2 cellular contexts compared by ENCODE assay signal in the genomic region with DNA sequence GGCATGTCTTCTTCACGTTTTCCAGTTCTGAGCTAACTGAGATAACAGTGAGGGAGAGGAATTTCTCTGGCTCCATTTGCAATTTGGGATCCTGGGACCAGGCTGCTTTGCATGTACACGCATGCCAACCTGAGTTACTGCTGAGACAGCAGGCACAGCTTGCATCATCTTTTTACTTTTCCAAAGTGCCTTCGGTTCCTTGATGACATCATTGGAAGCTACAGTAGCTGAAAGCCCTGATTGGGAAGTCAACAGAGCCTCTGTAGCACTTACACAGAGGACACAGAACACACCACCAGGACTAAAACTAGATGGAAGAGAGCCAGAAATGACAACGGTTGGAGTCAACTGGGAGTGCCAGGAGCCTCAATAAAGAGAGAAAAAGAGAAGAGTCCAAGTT.
TF ChIP-seq lines count a peak whose summit lies in the region.

No MANE protein-coding gene starts in this region.

TF ChIP-seq in GM23338, 12 proteins besides CTCF, POLR2A, EP300 and RAD21 (continued from another document):
- TF ChIP-seq REST (IDR thresholded peaks at IDR 0.05; ENCODE audit: unreplicated experiment) (no peak), EZH2phosphoT487 (IDR thresholded peaks at IDR 0.05; ENCODE audit: unreplicated experiment) (no peak), POLR2AphosphoS5 (IDR thresholded peaks at IDR 0.05; ENCODE audit: low read depth) (no peak), STAT1 (IDR thresholded peaks at IDR 0.05; ENCODE audit: unreplicated experiment) (no peak)
- TF ChIP-seq, protein P1, sequence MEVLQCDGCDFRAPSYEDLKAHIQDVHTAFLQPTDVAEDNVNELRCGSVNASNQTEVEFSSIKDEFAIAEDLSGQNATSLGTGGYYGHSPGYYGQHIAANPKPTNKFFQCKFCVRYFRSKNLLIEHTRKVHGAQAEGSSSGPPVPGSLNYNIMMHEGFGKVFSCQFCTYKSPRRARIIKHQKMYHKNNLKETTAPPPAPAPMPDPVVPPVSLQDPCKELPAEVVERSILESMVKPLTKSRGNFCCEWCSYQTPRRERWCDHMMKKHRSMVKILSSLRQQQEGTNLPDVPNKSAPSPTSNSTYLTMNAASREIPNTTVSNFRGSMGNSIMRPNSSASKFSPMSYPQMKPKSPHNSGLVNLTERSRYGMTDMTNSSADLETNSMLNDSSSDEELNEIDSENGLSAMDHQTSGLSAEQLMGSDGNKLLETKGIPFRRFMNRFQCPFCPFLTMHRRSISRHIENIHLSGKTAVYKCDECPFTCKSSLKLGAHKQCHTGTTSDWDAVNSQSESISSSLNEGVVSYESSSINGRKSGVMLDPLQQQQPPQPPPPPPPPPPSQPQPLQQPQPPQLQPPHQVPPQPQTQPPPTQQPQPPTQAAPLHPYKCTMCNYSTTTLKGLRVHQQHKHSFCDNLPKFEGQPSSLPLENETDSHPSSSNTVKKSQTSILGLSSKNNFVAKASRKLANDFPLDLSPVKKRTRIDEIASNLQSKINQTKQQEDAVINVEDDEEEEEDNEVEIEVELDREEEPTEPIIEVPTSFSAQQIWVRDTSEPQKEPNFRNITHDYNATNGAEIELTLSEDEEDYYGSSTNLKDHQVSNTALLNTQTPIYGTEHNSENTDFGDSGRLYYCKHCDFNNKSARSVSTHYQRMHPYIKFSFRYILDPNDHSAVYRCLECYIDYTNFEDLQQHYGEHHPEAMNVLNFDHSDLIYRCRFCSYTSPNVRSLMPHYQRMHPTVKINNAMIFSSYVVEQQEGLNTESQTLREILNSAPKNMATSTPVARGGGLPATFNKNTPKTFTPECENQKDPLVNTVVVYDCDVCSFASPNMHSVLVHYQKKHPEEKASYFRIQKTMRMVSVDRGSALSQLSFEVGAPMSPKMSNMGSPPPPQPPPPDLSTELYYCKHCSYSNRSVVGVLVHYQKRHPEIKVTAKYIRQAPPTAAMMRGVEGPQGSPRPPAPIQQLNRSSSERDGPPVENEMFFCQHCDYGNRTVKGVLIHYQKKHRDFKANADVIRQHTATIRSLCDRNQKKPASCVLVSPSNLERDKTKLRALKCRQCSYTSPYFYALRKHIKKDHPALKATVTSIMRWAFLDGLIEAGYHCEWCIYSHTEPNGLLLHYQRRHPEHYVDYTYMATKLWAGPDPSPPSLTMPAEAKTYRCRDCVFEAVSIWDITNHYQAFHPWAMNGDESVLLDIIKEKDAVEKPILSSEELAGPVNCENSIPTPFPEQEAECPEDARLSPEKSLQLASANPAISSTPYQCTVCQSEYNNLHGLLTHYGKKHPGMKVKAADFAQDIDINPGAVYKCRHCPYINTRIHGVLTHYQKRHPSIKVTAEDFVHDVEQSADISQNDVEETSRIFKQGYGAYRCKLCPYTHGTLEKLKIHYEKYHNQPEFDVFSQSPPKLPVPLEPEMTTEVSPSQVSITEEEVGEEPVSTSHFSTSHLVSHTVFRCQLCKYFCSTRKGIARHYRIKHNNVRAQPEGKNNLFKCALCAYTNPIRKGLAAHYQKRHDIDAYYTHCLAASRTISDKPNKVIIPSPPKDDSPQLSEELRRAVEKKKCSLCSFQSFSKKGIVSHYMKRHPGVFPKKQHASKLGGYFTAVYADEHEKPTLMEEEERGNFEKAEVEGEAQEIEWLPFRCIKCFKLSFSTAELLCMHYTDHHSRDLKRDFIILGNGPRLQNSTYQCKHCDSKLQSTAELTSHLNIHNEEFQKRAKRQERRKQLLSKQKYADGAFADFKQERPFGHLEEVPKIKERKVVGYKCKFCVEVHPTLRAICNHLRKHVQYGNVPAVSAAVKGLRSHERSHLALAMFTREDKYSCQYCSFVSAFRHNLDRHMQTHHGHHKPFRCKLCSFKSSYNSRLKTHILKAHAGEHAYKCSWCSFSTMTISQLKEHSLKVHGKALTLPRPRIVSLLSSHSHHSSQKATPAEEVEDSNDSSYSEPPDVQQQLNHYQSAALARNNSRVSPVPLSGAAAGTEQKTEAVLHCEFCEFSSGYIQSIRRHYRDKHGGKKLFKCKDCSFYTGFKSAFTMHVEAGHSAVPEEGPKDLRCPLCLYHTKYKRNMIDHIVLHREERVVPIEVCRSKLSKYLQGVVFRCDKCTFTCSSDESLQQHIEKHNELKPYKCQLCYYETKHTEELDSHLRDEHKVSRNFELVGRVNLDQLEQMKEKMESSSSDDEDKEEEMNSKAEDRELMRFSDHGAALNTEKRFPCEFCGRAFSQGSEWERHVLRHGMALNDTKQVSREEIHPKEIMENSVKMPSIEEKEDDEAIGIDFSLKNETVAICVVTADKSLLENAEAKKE (CRISPR knock-in tag; IDR thresholded peaks at IDR 0.05): no peak
- TF ChIP-seq, protein P2, sequence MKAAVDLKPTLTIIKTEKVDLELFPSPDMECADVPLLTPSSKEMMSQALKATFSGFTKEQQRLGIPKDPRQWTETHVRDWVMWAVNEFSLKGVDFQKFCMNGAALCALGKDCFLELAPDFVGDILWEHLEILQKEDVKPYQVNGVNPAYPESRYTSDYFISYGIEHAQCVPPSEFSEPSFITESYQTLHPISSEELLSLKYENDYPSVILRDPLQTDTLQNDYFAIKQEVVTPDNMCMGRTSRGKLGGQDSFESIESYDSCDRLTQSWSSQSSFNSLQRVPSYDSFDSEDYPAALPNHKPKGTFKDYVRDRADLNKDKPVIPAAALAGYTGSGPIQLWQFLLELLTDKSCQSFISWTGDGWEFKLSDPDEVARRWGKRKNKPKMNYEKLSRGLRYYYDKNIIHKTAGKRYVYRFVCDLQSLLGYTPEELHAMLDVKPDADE (IDR thresholded peaks at IDR 0.05): no peak

TF ChIP-seq in HEK293, 187 proteins besides CTCF, POLR2A, EP300 and RAD21 (continued from another document and continues in another):
- TF ChIP-seq, protein P3, sequence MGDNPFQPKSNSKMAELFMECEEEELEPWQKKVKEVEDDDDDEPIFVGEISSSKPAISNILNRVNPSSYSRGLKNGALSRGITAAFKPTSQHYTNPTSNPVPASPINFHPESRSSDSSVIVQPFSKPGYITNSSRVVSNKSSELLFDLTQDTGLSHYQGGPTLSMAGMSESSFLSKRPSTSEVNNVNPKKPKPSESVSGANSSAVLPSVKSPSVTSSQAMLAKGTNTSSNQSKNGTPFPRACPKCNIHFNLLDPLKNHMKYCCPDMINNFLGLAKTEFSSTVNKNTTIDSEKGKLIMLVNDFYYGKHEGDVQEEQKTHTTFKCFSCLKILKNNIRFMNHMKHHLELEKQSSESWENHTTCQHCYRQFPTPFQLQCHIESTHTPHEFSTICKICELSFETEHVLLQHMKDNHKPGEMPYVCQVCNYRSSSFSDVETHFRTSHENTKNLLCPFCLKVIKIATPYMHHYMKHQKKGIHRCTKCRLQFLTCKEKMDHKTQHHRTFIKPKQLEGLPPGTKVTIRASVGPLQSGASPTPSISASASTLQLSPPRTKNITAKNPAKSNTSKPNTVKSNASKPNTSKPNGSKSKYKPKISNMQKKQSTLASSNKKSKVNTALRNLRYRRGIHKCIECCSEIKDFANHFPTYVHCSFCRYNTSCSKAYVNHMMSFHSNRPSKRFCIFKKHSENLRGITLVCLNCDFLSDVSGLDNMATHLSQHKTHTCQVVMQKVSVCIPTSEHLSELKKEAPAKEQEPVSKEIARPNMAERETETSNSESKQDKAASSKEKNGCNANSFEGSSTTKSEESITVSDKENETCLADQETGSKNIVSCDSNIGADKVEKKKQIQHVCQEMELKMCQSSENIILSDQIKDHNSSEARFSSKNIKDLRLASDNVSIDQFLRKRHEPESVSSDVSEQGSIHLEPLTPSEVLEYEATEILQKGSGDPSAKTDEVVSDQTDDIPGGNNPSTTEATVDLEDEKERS (tag by site-specific recombination; IDR thresholded peaks at IDR 0.05): no peak
- TF ChIP-seq ZNF660 (tag by site-specific recombination; IDR thresholded peaks at IDR 0.05): peak; percentile 65
- TF ChIP-seq ZNF174 (tag by site-specific recombination; IDR thresholded peaks at IDR 0.05): no peak
- TF ChIP-seq REPIN1 (tag by site-specific recombination; IDR thresholded peaks at IDR 0.05; ENCODE audit: low read depth): no peak
- TF ChIP-seq ZNF394 (tag by site-specific recombination; IDR thresholded peaks at IDR 0.05; ENCODE audit: borderline replicate concordance): no peak
- no peak for TF ChIP-seq ZNF692 (tag by site-specific recombination; IDR thresholded peaks at IDR 0.05)
- TF ChIP-seq SCRT2 (tag by site-specific recombination; IDR thresholded peaks at IDR 0.05): no peak
- TF ChIP-seq KLF7 (tag by site-specific recombination; IDR thresholded peaks at IDR 0.05; ENCODE audit: borderline replicate concordance): no peak
- no peak for TF ChIP-seq REST (tag by site-specific recombination; IDR thresholded peaks at IDR 0.05)
- TF ChIP-seq, protein P4, sequence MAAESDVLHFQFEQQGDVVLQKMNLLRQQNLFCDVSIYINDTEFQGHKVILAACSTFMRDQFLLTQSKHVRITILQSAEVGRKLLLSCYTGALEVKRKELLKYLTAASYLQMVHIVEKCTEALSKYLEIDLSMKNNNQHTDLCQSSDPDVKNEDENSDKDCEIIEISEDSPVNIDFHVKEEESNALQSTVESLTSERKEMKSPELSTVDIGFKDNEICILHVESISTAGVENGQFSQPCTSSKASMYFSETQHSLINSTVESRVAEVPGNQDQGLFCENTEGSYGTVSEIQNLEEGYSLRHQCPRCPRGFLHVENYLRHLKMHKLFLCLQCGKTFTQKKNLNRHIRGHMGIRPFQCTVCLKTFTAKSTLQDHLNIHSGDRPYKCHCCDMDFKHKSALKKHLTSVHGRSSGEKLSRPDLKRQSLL (tag by site-specific recombination; IDR thresholded peaks at IDR 0.05): no peak
- TF ChIP-seq ZNF324 (tag by site-specific recombination; IDR thresholded peaks at IDR 0.05): peak; percentile 44; the same call in 1 of the 2 replicates
- peak; percentile 92 for TF ChIP-seq ATF2 (tag by site-specific recombination; IDR thresholded peaks at IDR 0.05; ENCODE audit: low read depth)
- TF ChIP-seq PBX3 (CRISPR knock-in tag; IDR thresholded peaks at IDR 0.05): no peak
- no peak for TF ChIP-seq ZNF488 (tag by site-specific recombination; IDR thresholded peaks at IDR 0.05)
- TF ChIP-seq ZNF350 (tag by site-specific recombination; IDR thresholded peaks at IDR 0.05): no peak
- no peak for TF ChIP-seq ZNF707 (tag by site-specific recombination; IDR thresholded peaks at IDR 0.05)
- TF ChIP-seq ZNF433 (tag by site-specific recombination; IDR thresholded peaks at IDR 0.05; ENCODE audit: low read depth): no peak
- TF ChIP-seq ZNF596 (tag by site-specific recombination; IDR thresholded peaks at IDR 0.05): no peak
- TF ChIP-seq ZNF211 (tag by site-specific recombination; IDR thresholded peaks at IDR 0.05; ENCODE audit: low read depth): no peak
- TF ChIP-seq ZNF140 (tag by site-specific recombination; IDR thresholded peaks at IDR 0.05): no peak
- peak; percentile 12; the same call in 1 of the 2 replicates for TF ChIP-seq ZNF558 (tag by site-specific recombination; IDR thresholded peaks at IDR 0.05)
- TF ChIP-seq ZNF514 (tag by site-specific recombination; IDR thresholded peaks at IDR 0.05): no peak
- TF ChIP-seq ZXDB (tag by site-specific recombination; IDR thresholded peaks at IDR 0.05): no peak
- TF ChIP-seq ZNF404 (tag by site-specific recombination; IDR thresholded peaks at IDR 0.05): no peak
- no peak for TF ChIP-seq ZNF341 (tag by site-specific recombination; IDR thresholded peaks at IDR 0.05; ENCODE audit: low read depth)
